In genomic region chr1:201767339-201767738, GRCh38 we compare ENCODE assay signal across 28 cellular contexts.
"Had no signal": no experiment of that assay in that cellular context is flagged by ENCODE, and none has a peak within 500 bp of the region (broad histone marks: within the 10 kb centered on the region; RNA-seq: fewer than 3 reads in every experiment).

No MANE protein-coding gene starts in this region.

- H3K9me3 Mint-ChIP-seq: natural killer cell had no signal

- FAIRE-seq: endometrium, urothelium cell line had no signal

- H3K4me3 Mint-ChIP-seq: effector memory CD8-positive, alpha-beta T cell; immature natural killer cell; memory B cell; natural killer cell; stimulated activated effector memory CD8-positive, alpha-beta T cell treated with anti-CD3 and anti-CD28 coated beads, Interleukin-12 subunit alpha, Interleukin-12 subunit beta, amount 100 ng/mL, for 72 hours had no signal

- H3K27me3 ChIP-seq: esophagus squamous epithelium, right atrium auricular region, sigmoid colon, stomach, tibial nerve, upper lobe of left lung had no signal

- H3K36me3 Mint-ChIP-seq: natural killer cell; stimulated activated effector memory CD8-positive, alpha-beta T cell treated with anti-CD3 and anti-CD28 coated beads, Interleukin-12 subunit alpha, Interleukin-12 subunit beta, amount 100 ng/mL, for 72 hours had no signal

- H3K27ac ChIP-seq: esophagus squamous epithelium, prostate gland, tibial nerve, upper lobe of left lung had no signal

- DNase-seq: cortex of kidney; effector memory CD8-positive, alpha-beta T cell; erythroblast; esophagus squamous epithelium; foreskin melanocyte; glutamatergic neuron; hypothalamus; immature natural killer cell; islet precursor cell; kidney glomerular epithelial cell; left colon; natural killer cell; occipital lobe; sigmoid colon; stimulated activated CD4-positive, alpha-beta T cell treated with anti-CD3 and anti-CD28 coated beads, Interleukin-2, amount 100 ng/mL, for 24 hours; stimulated activated CD4-positive, alpha-beta T cell treated with anti-CD3 and anti-CD28 coated beads, Interleukin-4, amount 100 ng/mL, for 24 hours; stimulated activated naive CD4-positive, alpha-beta T cell treated with Interleukin-2 at 50 U/mL for 16 hours; stomach; upper lobe of left lung had no signal

- H3K4me1 ChIP-seq: prostate gland had no signal

- H3K4me1 Mint-ChIP-seq: immature natural killer cell; memory B cell; natural killer cell; stimulated activated effector memory CD8-positive, alpha-beta T cell treated with anti-CD3 and anti-CD28 coated beads, Interleukin-12 subunit alpha, Interleukin-12 subunit beta, amount 100 ng/mL, for 72 hours had no signal

- H3K36me3 ChIP-seq: esophagus squamous epithelium, prostate gland, right atrium auricular region, sigmoid colon, stomach, thoracic aorta, upper lobe of left lung had no signal

- ATAC-seq: effector memory CD8-positive, alpha-beta T cell; left colon; natural killer cell; stimulated activated effector memory CD8-positive, alpha-beta T cell treated with anti-CD3 and anti-CD28 coated beads, Interleukin-12 subunit alpha, Interleukin-12 subunit beta, amount 100 ng/mL, for 72 hours had no signal

- H3K9me3 ChIP-seq: prostate gland had no signal

- H3K27ac Mint-ChIP-seq: effector memory CD8-positive, alpha-beta T cell; immature natural killer cell; memory B cell; natural killer cell; stimulated activated effector memory CD8-positive, alpha-beta T cell treated with anti-CD3 and anti-CD28 coated beads, Interleukin-12 subunit alpha, Interleukin-12 subunit beta, amount 100 ng/mL, for 72 hours had no signal

- H3K4me3 ChIP-seq: esophagus squamous epithelium, lung, prostate gland, right atrium auricular region, sigmoid colon, stomach, thoracic aorta, tibial nerve, upper lobe of left lung had no signal
